In the genomic region with DNA sequence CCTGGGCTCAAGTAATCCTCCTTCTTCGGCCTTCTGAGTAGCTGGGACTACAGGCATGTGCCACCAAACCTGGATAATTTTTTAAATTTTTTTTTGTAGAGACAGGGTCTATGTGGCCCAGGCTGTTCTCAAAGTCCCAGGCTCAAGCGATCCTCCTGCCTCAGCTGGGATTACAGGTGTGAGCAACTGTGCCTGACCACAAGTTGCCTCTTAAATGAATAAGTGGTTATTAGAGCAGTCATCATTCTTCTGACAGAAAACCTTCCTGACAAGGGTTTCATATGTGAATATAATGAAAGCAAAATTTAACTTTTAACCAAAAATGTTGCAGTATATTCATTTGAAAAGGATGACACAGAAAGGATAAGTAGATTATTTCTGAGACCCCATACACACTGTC, we compare ENCODE assay signal across 17 cellular contexts.
DNase-seq lines count a peak whose midpoint lies in the region; ATAC-seq and TF ChIP-seq lines count a peak whose summit lies in the region.
"Had no signal": no experiment of that assay in that cellular context is flagged by ENCODE, and none has a peak within 500 bp of the region (broad histone marks: within the 10 kb centered on the region; RNA-seq: fewer than 3 reads in every experiment).

No MANE protein-coding gene starts in this region.

- peak; percentile 87 for ATAC-seq in GM18498 (IDR thresholded peaks at IDR 0.05; ENCODE audit: unreplicated experiment)
- ATAC-seq in GM19395 (IDR thresholded peaks at IDR 0.05; ENCODE audit: unreplicated experiment) = peak; percentile 96
- ATAC-seq in HG02642 (IDR thresholded peaks at IDR 0.05; ENCODE audit: poor library complexity, unreplicated experiment) = peak; percentile 93
- ATAC-seq in HG03280 (IDR thresholded peaks at IDR 0.05; ENCODE audit: unreplicated experiment) = peak; percentile 87
- ATAC-seq: gastrocnemius medialis, K562, left cardiac atrium had no signal

- H3K27me3 ChIP-seq in left ventricle myocardium inferior (ENCODE audit: low read depth) = no peaks in the 10 kb centered on the region
- H3K27me3 ChIP-seq: gastrocnemius medialis, Peyer's patch, transverse colon had no signal

- no peaks in the 10 kb centered on the region for H3K36me3 ChIP-seq in left ventricle myocardium inferior
- H3K36me3 ChIP-seq: gastrocnemius medialis, Peyer's patch, transverse colon had no signal

- POLR2A ChIA-PET in GM10248 (lab: Yijun Ruan, JAX) = interaction anchor here (1.2 kb wide), 1 partner anchor 18 kb away, joined by 4 read pairs; no protein-coding TSS in a partner anchor

- TF ChIP-seq CTCF in GM10248 (IDR thresholded peaks at IDR 0.05; ENCODE audit: control extremely low read depth, extremely low read depth, low read depth, missing control alignments) = no peak
- TF ChIP-seq CTCF in left ventricle myocardium inferior (IDR thresholded peaks at IDR 0.05; ENCODE audit: borderline replicate concordance) = no peak

- H3K4me1 ChIP-seq in left ventricle myocardium inferior = no peaks in the 10 kb centered on the region
- H3K4me1 ChIP-seq: gastrocnemius medialis, Peyer's patch, transverse colon had no signal

- CTCF ChIA-PET in GM10248 (lab: Yijun Ruan, JAX) = interaction anchor here (3.1 kb wide), 1 partner anchor 15 kb away, joined by 9 read pairs; no protein-coding TSS in a partner anchor

- peaks cover 1% of the 10 kb centered on the region for H3K9me3 ChIP-seq in left ventricle myocardium inferior (replicated peaks)
- H3K9me3 ChIP-seq: gastrocnemius medialis, Peyer's patch, transverse colon had no signal

- no peak overlapping the region for H3K4me3 ChIP-seq in left ventricle myocardium inferior
- H3K4me3 ChIP-seq: gastrocnemius medialis, GM23248, K562, Peyer's patch, transverse colon had no signal

- H3K27ac ChIP-seq in left ventricle myocardium inferior (replicated peaks) = no peak overlapping the region
- H3K27ac ChIP-seq: gastrocnemius medialis, GM23248, Peyer's patch, transverse colon had no signal

- intact Hi-C loops in left ventricle myocardium inferior (cut with micrococcal nuclease) = no loop called here

- DNase-seq in epidermal melanocyte (ENCODE audit: insufficient read length, low spot score) (no peak), H4 (ENCODE audit: low spot score) (no peak), GM10248 (ENCODE audit: extremely low spot score) (no peak), left ventricle myocardium inferior (no peak)
- DNase-seq: effector memory CD4-positive, alpha-beta T cell; gastrocnemius medialis; GM23248; left cardiac atrium; NCI-H2081 treated with DMSO at 0.1 percent for 48 hours; nephron progenitor cell; Peyer's patch; transverse colon had no signal
